In the genomic region with DNA sequence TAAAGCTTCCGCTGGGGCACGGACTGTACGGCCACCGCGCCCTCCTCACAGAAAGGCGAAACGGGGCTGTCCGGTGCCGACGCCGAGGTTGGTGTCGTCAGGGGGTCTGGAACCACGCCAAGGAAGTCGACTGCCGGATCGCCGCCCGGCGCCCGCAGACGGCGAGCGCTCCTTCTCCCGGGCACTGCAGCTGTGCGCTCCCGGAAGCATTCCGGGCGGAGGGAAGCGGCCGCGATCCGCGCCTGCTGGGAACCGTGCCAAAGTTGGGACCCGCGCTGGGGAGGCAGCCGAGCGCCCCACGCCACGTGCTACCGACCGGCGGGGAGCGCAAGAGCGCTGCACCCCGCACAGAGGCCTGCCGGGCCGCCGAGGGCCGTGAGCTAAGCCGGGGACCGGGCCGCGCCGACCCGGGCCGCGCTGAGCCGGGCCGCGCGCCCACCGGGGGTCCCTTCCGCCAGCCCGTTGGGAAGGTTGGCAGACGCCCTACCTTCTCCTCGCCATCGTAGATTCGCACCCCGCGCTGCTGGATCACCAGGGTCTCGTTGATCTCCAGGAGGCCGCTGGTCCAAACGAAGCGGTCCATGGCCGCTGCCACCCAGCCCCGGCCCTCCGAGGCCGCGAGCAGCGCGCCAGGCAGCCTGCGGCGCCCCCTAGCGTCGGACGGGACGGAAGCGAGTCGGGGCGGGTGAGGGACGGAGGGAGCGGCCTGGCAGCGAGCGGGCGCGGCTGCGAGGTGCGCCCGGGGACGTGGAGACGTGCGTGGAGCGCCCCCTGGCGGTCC, we compare ENCODE assay signal across 1 cellular context.
TF ChIP-seq lines count a peak whose summit lies in the region.

Gene VPS36 (minus strand): TSS at position 623 of the 781 bp plus-strand sequence. CDS start 40 bp downstream, at position 583.

TF ChIP-seq in HepG2, 621 proteins besides CTCF, POLR2A, EP300 and RAD21 (continued from another document and continues in another):
- TF ChIP-seq MLXIP (CRISPR knock-in tag; IDR thresholded peaks at IDR 0.05; ENCODE audit: borderline replicate concordance) = 0 out of 2 replicates have a peak, but pooled peaks have one; percentile 18
- peak; percentile 81; the same call in 1 of the 2 replicates for TF ChIP-seq ATF7-NPFF (CRISPR knock-in tag; IDR thresholded peaks at IDR 0.05; ENCODE audit: low read depth)
- no peak for TF ChIP-seq PLRG1 (conservative IDR thresholded peaks at IDR 0.05)
- TF ChIP-seq MYNN (CRISPR knock-in tag; IDR thresholded peaks at IDR 0.05; ENCODE audit: low read depth) = no peak
- TF ChIP-seq SRF (IDR thresholded peaks at IDR 0.05; ENCODE audit: low read depth, low read length) = no peak
- peak; percentile 73; the same call in 1 of the 2 replicates for TF ChIP-seq ZNF44 (CRISPR knock-in tag; IDR thresholded peaks at IDR 0.05)
- TF ChIP-seq RORA (CRISPR knock-in tag; IDR thresholded peaks at IDR 0.05) = no peak
- TF ChIP-seq THAP8 (CRISPR knock-in tag; IDR thresholded peaks at IDR 0.05; ENCODE audit: borderline replicate concordance) = no peak
- TF ChIP-seq NFKB2 (CRISPR knock-in tag; IDR thresholded peaks at IDR 0.05; ENCODE audit: borderline replicate concordance) = peak; percentile 90
- no peak for TF ChIP-seq ZNF496 (CRISPR knock-in tag; IDR thresholded peaks at IDR 0.05; ENCODE audit: insufficient replicate concordance)
- TF ChIP-seq ZNF674 (CRISPR knock-in tag; IDR thresholded peaks at IDR 0.05; ENCODE audit: low read depth) = peak; percentile 86; the same call in 1 of the 2 replicates
- TF ChIP-seq ZSCAN12 (CRISPR knock-in tag; IDR thresholded peaks at IDR 0.05) = 0 out of 2 replicates have a peak, but pooled peaks have one; percentile 41
- no peak for TF ChIP-seq ZSCAN30 (CRISPR knock-in tag; IDR thresholded peaks at IDR 0.05)
- peak; percentile 53; the same call in 1 of the 2 replicates for TF ChIP-seq MIER2 (CRISPR knock-in tag; IDR thresholded peaks at IDR 0.05)
- TF ChIP-seq, protein P1, sequence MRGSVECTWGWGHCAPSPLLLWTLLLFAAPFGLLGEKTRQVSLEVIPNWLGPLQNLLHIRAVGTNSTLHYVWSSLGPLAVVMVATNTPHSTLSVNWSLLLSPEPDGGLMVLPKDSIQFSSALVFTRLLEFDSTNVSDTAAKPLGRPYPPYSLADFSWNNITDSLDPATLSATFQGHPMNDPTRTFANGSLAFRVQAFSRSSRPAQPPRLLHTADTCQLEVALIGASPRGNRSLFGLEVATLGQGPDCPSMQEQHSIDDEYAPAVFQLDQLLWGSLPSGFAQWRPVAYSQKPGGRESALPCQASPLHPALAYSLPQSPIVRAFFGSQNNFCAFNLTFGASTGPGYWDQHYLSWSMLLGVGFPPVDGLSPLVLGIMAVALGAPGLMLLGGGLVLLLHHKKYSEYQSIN (CRISPR knock-in tag; IDR thresholded peaks at IDR 0.05; ENCODE audit: borderline replicate concordance) = no peak
- TF ChIP-seq ONECUT2 (CRISPR knock-in tag; IDR thresholded peaks at IDR 0.05) = no peak
- peak; percentile 51 for TF ChIP-seq CEBPG (CRISPR knock-in tag; IDR thresholded peaks at IDR 0.05)
- peak; percentile 90 for TF ChIP-seq ZNF564 (CRISPR knock-in tag; IDR thresholded peaks at IDR 0.05)
- peak; percentile 55 for TF ChIP-seq ZBTB33 (CRISPR knock-in tag; IDR thresholded peaks at IDR 0.05)
- TF ChIP-seq ZNF350 (CRISPR knock-in tag; IDR thresholded peaks at IDR 0.05; ENCODE audit: borderline replicate concordance, low read depth) = peak; percentile 28; the same call in 1 of the 2 replicates
- peak; percentile 73 for TF ChIP-seq ZNF589 (CRISPR knock-in tag; conservative IDR thresholded peaks at IDR 0.05)
- TF ChIP-seq ZFYVE20 (CRISPR knock-in tag; IDR thresholded peaks at IDR 0.05; ENCODE audit: borderline replicate concordance, low read depth) = peak; percentile 89; the same call in 1 of the 2 replicates
- TF ChIP-seq POGK (CRISPR knock-in tag; conservative IDR thresholded peaks at IDR 0.05) = peak; percentile 57; the same call in 1 of the 2 replicates
- peak; percentile 81 for TF ChIP-seq BORCS8-MEF2B (CRISPR knock-in tag; IDR thresholded peaks at IDR 0.05)
- TF ChIP-seq, protein P2, sequence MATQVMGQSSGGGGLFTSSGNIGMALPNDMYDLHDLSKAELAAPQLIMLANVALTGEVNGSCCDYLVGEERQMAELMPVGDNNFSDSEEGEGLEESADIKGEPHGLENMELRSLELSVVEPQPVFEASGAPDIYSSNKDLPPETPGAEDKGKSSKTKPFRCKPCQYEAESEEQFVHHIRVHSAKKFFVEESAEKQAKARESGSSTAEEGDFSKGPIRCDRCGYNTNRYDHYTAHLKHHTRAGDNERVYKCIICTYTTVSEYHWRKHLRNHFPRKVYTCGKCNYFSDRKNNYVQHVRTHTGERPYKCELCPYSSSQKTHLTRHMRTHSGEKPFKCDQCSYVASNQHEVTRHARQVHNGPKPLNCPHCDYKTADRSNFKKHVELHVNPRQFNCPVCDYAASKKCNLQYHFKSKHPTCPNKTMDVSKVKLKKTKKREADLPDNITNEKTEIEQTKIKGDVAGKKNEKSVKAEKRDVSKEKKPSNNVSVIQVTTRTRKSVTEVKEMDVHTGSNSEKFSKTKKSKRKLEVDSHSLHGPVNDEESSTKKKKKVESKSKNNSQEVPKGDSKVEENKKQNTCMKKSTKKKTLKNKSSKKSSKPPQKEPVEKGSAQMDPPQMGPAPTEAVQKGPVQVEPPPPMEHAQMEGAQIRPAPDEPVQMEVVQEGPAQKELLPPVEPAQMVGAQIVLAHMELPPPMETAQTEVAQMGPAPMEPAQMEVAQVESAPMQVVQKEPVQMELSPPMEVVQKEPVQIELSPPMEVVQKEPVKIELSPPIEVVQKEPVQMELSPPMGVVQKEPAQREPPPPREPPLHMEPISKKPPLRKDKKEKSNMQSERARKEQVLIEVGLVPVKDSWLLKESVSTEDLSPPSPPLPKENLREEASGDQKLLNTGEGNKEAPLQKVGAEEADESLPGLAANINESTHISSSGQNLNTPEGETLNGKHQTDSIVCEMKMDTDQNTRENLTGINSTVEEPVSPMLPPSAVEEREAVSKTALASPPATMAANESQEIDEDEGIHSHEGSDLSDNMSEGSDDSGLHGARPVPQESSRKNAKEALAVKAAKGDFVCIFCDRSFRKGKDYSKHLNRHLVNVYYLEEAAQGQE (IDR thresholded peaks at IDR 0.05; ENCODE audit: borderline replicate concordance in 1 of 2, low read depth in 1 of 2, low read length in 2 of 2) = peak in 1 of 2 experiments; percentile 28; a peak in 1 of 4 replicates
- TF ChIP-seq ZNF614 (CRISPR knock-in tag; IDR thresholded peaks at IDR 0.05; ENCODE audit: borderline replicate concordance) = no peak
- peak; percentile 90 for TF ChIP-seq ETV5 (CRISPR knock-in tag; IDR thresholded peaks at IDR 0.05; ENCODE audit: borderline replicate concordance)
- no peak for TF ChIP-seq ATF6 (CRISPR knock-in tag; conservative IDR thresholded peaks at IDR 0.05)
- TF ChIP-seq CREB1 (IDR thresholded peaks at IDR 0.05) = peak; percentile 21; the same call in 1 of the 2 replicates
- TF ChIP-seq CREB1 (CRISPR knock-in tag; IDR thresholded peaks at IDR 0.05) = no peak
- TF ChIP-seq ZNF552 (CRISPR knock-in tag; IDR thresholded peaks at IDR 0.05; ENCODE audit: borderline replicate concordance) = no peak; the same call in 1 of the 2 replicates
- TF ChIP-seq, protein P3, sequence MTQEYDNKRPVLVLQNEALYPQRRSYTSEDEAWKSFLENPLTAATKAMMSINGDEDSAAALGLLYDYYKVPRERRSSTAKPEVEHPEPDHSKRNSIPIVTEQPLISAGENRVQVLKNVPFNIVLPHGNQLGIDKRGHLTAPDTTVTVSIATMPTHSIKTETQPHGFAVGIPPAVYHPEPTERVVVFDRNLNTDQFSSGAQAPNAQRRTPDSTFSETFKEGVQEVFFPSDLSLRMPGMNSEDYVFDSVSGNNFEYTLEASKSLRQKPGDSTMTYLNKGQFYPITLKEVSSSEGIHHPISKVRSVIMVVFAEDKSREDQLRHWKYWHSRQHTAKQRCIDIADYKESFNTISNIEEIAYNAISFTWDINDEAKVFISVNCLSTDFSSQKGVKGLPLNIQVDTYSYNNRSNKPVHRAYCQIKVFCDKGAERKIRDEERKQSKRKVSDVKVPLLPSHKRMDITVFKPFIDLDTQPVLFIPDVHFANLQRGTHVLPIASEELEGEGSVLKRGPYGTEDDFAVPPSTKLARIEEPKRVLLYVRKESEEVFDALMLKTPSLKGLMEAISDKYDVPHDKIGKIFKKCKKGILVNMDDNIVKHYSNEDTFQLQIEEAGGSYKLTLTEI (CRISPR knock-in tag; conservative IDR thresholded peaks at IDR 0.05) = no peak
- TF ChIP-seq, protein P4, sequence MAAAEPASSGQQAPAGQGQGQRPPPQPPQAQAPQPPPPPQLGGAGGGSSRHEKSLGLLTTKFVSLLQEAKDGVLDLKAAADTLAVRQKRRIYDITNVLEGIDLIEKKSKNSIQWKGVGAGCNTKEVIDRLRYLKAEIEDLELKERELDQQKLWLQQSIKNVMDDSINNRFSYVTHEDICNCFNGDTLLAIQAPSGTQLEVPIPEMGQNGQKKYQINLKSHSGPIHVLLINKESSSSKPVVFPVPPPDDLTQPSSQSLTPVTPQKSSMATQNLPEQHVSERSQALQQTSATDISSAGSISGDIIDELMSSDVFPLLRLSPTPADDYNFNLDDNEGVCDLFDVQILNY (CRISPR knock-in tag; conservative IDR thresholded peaks at IDR 0.05) = peak; percentile 35; the same call in 1 of the 2 replicates
- peak; percentile 72 for TF ChIP-seq TFDP2 (CRISPR knock-in tag; IDR thresholded peaks at IDR 0.05)
